ENCODE assay signal across 11 cellular contexts in the genomic region with DNA sequence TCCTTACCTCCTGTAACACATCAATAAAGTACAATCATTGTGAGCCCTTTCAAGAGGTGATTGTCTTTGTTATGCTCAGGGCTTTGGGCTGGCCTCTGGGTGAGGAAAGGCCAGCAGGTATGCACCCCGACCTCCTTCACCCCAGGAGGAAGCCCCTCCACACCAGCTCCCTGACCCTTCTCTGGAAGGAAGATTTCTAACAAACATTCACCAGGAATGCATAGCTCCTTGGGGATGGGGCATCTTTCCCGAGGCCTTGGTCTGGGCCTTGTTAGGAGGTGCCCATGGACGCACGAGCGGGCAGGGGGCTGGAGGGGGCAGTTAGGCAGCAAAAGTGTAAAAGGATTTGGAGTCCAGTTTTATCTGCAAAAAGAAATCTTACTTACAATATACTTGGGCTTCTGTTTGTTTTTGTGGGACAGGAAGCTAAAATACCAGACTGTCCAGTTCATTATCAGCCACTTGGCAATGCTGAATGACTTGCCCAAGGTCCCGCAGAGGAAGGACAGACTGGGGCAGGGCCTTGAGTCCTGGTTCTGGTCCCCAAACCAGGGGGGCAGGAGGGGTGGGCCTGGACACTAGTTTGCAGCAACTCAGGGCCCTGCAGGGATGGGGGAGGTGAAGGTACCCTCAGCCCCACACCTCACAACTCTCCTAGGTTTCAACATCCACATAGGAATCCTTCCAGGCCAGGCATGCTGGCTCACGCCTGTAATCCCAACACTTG. TPM values are rescaled to one million over a fixed set of nuclear protein-coding genes. Genes with fewer than 3 reads are reported as not detected.
DNase-seq lines count a peak whose midpoint lies in the region; ATAC-seq, FAIRE-seq and TF ChIP-seq lines count a peak whose summit lies in the region.
"Had no signal": no experiment of that assay in that cellular context is flagged by ENCODE, and none has a peak within 500 bp of the region (broad histone marks: within the 10 kb centered on the region; RNA-seq: fewer than 3 reads in every experiment).

No MANE protein-coding gene starts in this region.

- ATAC-seq in RWPE2 (ENCODE audit: low read depth): peak; percentile 5
- ATAC-seq in GM18907 (IDR thresholded peaks at IDR 0.05; ENCODE audit: unreplicated experiment): no peak

- 40% methylated on average over 7 of the region's 7 CpGs for WGBS in prostate gland

- no peaks in the 10 kb centered on the region for H3K27me3 ChIP-seq in RWPE2 (ENCODE audit: insufficient read depth, poor library complexity, severe bottlenecking)
- no peaks in the 10 kb centered on the region for H3K27me3 ChIP-seq in prostate gland (replicated peaks; ENCODE audit: insufficient read depth)

- H3K27ac ChIP-seq in RWPE2 (ENCODE audit: poor library complexity, severe bottlenecking) (peak overlapping the region; percentile 98), prostate gland (peak overlapping the region; percentile 94 to 97)
- H3K27ac ChIP-seq: parathyroid adenoma had no signal

- DNase-seq in GM12891 (ENCODE audit: insufficient read length, low spot score) (no peak), RWPE2 (ENCODE audit: low spot score) (no peak), epithelial cell of esophagus (ENCODE audit: low read depth) (peak; percentile 66), prostate gland (ENCODE audit: low spot score) (no peak), H54 (ENCODE audit: insufficient read length, low spot score) (no peak), A172 (ENCODE audit: low spot score) (no peak)
- no peak for DNase-seq in effector CD4-positive, alpha-beta T cell
- DNase-seq: NCI-H1436 treated with DMSO at 0.1 percent for 48 hours had no signal

- intact Hi-C loops in prostate gland (cut with DNase I): no loop called here

- H3K4me3 ChIP-seq in RWPE2 (ENCODE audit: severe bottlenecking) (no peak overlapping the region), epithelial cell of esophagus (ENCODE audit: low read length) (no peak overlapping the region), prostate gland (no peak overlapping the region)

- H3K36me3 ChIP-seq in RWPE2 (ENCODE audit: low read depth): peaks cover 57% of the 10 kb centered on the region
- H3K36me3 ChIP-seq in prostate gland: peaks cover 32 to 35% of the 10 kb centered on the region in 2 donors

- TF ChIP-seq POLR2A in GM12891 (IDR thresholded peaks at IDR 0.05; ENCODE audit: low read depth, low read length): peak; percentile 35; the same call in 1 of the 2 replicates
- TF ChIP-seq POLR2A in prostate gland (IDR thresholded peaks at IDR 0.05): no peak
- TF ChIP-seq POLR2A in H54 (IDR thresholded peaks at IDR 0.05; ENCODE audit: low read depth, low read length): no peak

- FAIRE-seq in GM12891 (lab: Jason Lieb, UNC) (no peak), H54 (lab: Jason Lieb, UNC) (no peak)
- FAIRE-seq: RCC 7860 had no signal

- peaks cover 43% of the 10 kb centered on the region for H3K4me1 ChIP-seq in RWPE2 (ENCODE audit: insufficient read depth, poor library complexity, severe bottlenecking)
- H3K4me1 ChIP-seq in prostate gland (replicated peaks): peaks cover 58% of the 10 kb centered on the region
- H3K4me1 ChIP-seq: parathyroid adenoma had no signal

- TF ChIP-seq CTCF in RWPE2 (IDR thresholded peaks at IDR 0.05; ENCODE audit: poor library complexity, severe bottlenecking) (no peak), epithelial cell of esophagus (IDR thresholded peaks at IDR 0.05; ENCODE audit: insufficient read depth, low read depth, low read length, missing control alignments) (no peak), prostate gland (IDR thresholded peaks at IDR 0.05) (no peak)

- H3K9me3 ChIP-seq in RWPE2 (ENCODE audit: severe bottlenecking): no peaks in the 10 kb centered on the region
- no peaks in the 10 kb centered on the region for H3K9me3 ChIP-seq in prostate gland

TF ChIP-seq in GM12891, 5 proteins besides CTCF, POLR2A, EP300 and RAD21:
- TF ChIP-seq POLR2AphosphoS5 (IDR thresholded peaks at IDR 0.05; ENCODE audit: low read depth, low read length): peak; percentile 70; the same call in 1 of the 2 replicates
- no peak for TF ChIP-seq POU2F2 (IDR thresholded peaks at IDR 0.05; ENCODE audit: low read depth, low read length)
- no peak for TF ChIP-seq TAF1 (IDR thresholded peaks at IDR 0.05; ENCODE audit: low read depth, low read length)
- TF ChIP-seq SPI1 (IDR thresholded peaks at IDR 0.05; ENCODE audit: low read depth, low read length): no peak
- no peak for TF ChIP-seq PAX5 (IDR thresholded peaks at IDR 0.05; ENCODE audit: insufficient read depth, low read length, severe bottlenecking)

RNA-seq across cellular contexts. Expression of a gene that starts 10.1 kb away (rescaled TPM):
- polyA plus RNA-seq in GM12891 (2012; ENCODE audit: low read depth, missing spikeins): 16.7 TPM
- total RNA-seq in prostate gland: 10 to 100 TPM; 74.4 to 97.1 TPM
- total RNA-seq in A172 (2014; rRNA removed; shearing (Covaris generic)): 5.8 and 7.1 TPM in 2 replicates

RNA-seq across cellular contexts. Expression of a gene that starts 30.1 kb away (rescaled TPM):
- polyA plus RNA-seq in GM12891 (2012; ENCODE audit: low read depth, missing spikeins): 36.4 TPM
- 100 to 1,000 TPM; 175 to 252 TPM for total RNA-seq in prostate gland
- 68.5 and 83.0 TPM in 2 replicates for total RNA-seq in A172 (2014; rRNA removed; shearing (Covaris generic))
